Comparison of ENCODE assay signal across 9 cellular contexts in genomic region chr17:29376667-29377268, GRCh38. TPM values are rescaled to one million over a fixed set of nuclear protein-coding genes. Genes with fewer than 3 reads are reported as not detected.
DNase-seq lines count a peak whose midpoint lies in the region; ATAC-seq, FAIRE-seq and TF ChIP-seq lines count a peak whose summit lies in the region.
"Had no signal": no experiment of that assay in that cellular context is flagged by ENCODE, and none has a peak within 500 bp of the region (broad histone marks: within the 10 kb centered on the region; RNA-seq: fewer than 3 reads in every experiment).

No MANE protein-coding gene starts in this region.

- POLR2A ChIA-PET in HEK293 (lab: Yijun Ruan, JAX): interaction anchor here (0.6 to 1.4 kb wide), 4 partner anchors 9 to 153 kb away, joined by 3 to 9 read pairs (median 5); partner anchors contain the start of genes NUFIP2 and TAOK1

- no peak overlapping the region for H3K27ac ChIP-seq in HEK293 (ENCODE audit: extremely low read depth, low read depth, low read length)
- H3K27ac ChIP-seq in sigmoid colon: peak overlapping the region in 2 of 4 donors; percentile 40 to 42
- H3K27ac ChIP-seq in small intestine (ENCODE audit: low read depth in 1 of 2, low read length in 1 of 2): no peak overlapping the region

- H3K27me3 ChIP-seq in adipocyte (replicated peaks; ENCODE audit: control insufficient read depth, insufficient read depth, low read length): no peaks in the 10 kb centered on the region
- H3K27me3 ChIP-seq in sigmoid colon: no peaks in the 10 kb centered on the region
- H3K27me3 ChIP-seq in small intestine (ENCODE audit: control insufficient read depth in 2 of 2, insufficient read depth in 2 of 2, low read length in 2 of 2): no peaks in the 10 kb centered on the region

- H3K9me3 ChIP-seq in HEK293 (ENCODE audit: control insufficient read depth, insufficient read depth, low read depth, low read length): no peaks in the 10 kb centered on the region
- no peaks in the 10 kb centered on the region for H3K9me3 ChIP-seq in adipocyte (ENCODE audit: control insufficient read depth, low read length)
- H3K9me3 ChIP-seq in sigmoid colon: no peaks in the 10 kb centered on the region
- H3K9me3 ChIP-seq in small intestine (ENCODE audit: control insufficient read depth, low read depth): no peaks in the 10 kb centered on the region

- intact Hi-C loops in left cardiac atrium (cut with DNase I) (loop anchor here in 1 of 2 donors (10.0 kb wide), 1 partner anchor 158 kb away; no protein-coding TSS in a partner anchor), sigmoid colon (cut with DNase I) (no loop called here)

- H3K36me3 ChIP-seq in HEK293 (ENCODE audit: control insufficient read depth in 2 of 2, insufficient read depth in 1 of 2, low read length in 2 of 2) (no peaks in the 10 kb centered on the region), adipocyte (ENCODE audit: control insufficient read depth, insufficient read depth, low read length, severe bottlenecking) (no peaks in the 10 kb centered on the region), sigmoid colon (no peaks in the 10 kb centered on the region), small intestine (ENCODE audit: control insufficient read depth in 2 of 2, insufficient read depth in 2 of 2, low read length in 2 of 2) (no peaks in the 10 kb centered on the region)

- H3K4me1 ChIP-seq in HEK293 (ENCODE audit: control insufficient read depth, insufficient read depth, low read length) (0 out of 2 replicates have a peak, but pooled peaks cover 3% of the 10 kb centered on the region), adipocyte (ENCODE audit: control insufficient read depth, insufficient read depth, low read length) (peaks cover 30% of the 10 kb centered on the region), sigmoid colon (peaks cover 0 to 8% (median 0%) of the 10 kb centered on the region in 4 donors), small intestine (ENCODE audit: control insufficient read depth in 2 of 2, insufficient read depth in 1 of 2, low read depth in 1 of 2, low read length in 1 of 2) (no peaks in the 10 kb centered on the region)

- no peak for TF ChIP-seq EP300 in sigmoid colon (IDR thresholded peaks at IDR 0.05)

- TF ChIP-seq CTCF in HEK293 (tag by site-specific recombination; IDR thresholded peaks at IDR 0.05): no peak
- TF ChIP-seq CTCF in sigmoid colon (IDR thresholded peaks at IDR 0.05): no peak

- TF ChIP-seq POLR2A in sigmoid colon (IDR thresholded peaks at IDR 0.05): no peak

- ATAC-seq in left cardiac atrium (peak; percentile 85 to 99), HG02588 (IDR thresholded peaks at IDR 0.05; ENCODE audit: unreplicated experiment) (no peak)

- CTCF ChIA-PET in HEK293 (lab: Yijun Ruan, JAX): interaction anchor here (0.5 to 1.7 kb wide), 7 partner anchors 10 to 252 kb away, joined by 3 to 5 read pairs (median 4); no protein-coding TSS in a partner anchor

- H3K4me3 ChIP-seq in HEK293 (ENCODE audit: low read depth, low read length): no peak overlapping the region
- H3K4me3 ChIP-seq in adipocyte (ENCODE audit: low read length): peak overlapping the region; percentile 64
- no peak overlapping the region for H3K4me3 ChIP-seq in sigmoid colon
- no peak overlapping the region for H3K4me3 ChIP-seq in small intestine (ENCODE audit: low read depth in 1 of 2, low read length in 2 of 2)

- FAIRE-seq in small intestine (lab: Jason Lieb, UNC): no peak

- 74 to 89% methylated on average over 3 of the region's 3 CpGs for WGBS in sigmoid colon, 2 donors
- WGBS in small intestine, 3 donors: 67 to 91% (median 90%) methylated on average over 3 of the region's 3 CpGs

- peak overlapping the region; percentile 73 for H3K9ac ChIP-seq in adipocyte (ENCODE audit: low read length)

- DNase-seq in adipocyte (ENCODE audit: low read depth): peak; percentile 92
- DNase-seq in left cardiac atrium: peak; percentile 58
- DNase-seq in sigmoid colon: peak; percentile 73
- no peak for DNase-seq in stimulated activated CD4-positive, alpha-beta T cell treated with anti-CD3 and anti-CD28 coated beads, Interleukin-15, amount 100 ng/mL, for 24 hours
- no peak for DNase-seq in small intestine
- DNase-seq in central memory CD4-positive, alpha-beta T cell: no peak
- DNase-seq: activated CD4-positive, alpha-beta T cell treated with anti-CD3 and anti-CD28 coated beads, Interleukin-2, amount 50 U/mL, for 1 hour had no signal

TF ChIP-seq in HEK293, 187 proteins besides CTCF, POLR2A, EP300 and RAD21 (continues in another document):
- TF ChIP-seq ZBTB1 (tag by site-specific recombination; IDR thresholded peaks at IDR 0.05) (no peak), ZNF785 (tag by site-specific recombination; IDR thresholded peaks at IDR 0.05) (no peak), ZNF280C (tag by site-specific recombination; IDR thresholded peaks at IDR 0.05) (no peak), ZNF341 (tag by site-specific recombination; IDR thresholded peaks at IDR 0.05; ENCODE audit: low read depth) (peak; percentile 57; the same call in 1 of the 2 replicates), ZNF26 (tag by site-specific recombination; IDR thresholded peaks at IDR 0.05) (no peak), KLF16 (tag by site-specific recombination; IDR thresholded peaks at IDR 0.05) (no peak)
- TF ChIP-seq, protein P1, sequence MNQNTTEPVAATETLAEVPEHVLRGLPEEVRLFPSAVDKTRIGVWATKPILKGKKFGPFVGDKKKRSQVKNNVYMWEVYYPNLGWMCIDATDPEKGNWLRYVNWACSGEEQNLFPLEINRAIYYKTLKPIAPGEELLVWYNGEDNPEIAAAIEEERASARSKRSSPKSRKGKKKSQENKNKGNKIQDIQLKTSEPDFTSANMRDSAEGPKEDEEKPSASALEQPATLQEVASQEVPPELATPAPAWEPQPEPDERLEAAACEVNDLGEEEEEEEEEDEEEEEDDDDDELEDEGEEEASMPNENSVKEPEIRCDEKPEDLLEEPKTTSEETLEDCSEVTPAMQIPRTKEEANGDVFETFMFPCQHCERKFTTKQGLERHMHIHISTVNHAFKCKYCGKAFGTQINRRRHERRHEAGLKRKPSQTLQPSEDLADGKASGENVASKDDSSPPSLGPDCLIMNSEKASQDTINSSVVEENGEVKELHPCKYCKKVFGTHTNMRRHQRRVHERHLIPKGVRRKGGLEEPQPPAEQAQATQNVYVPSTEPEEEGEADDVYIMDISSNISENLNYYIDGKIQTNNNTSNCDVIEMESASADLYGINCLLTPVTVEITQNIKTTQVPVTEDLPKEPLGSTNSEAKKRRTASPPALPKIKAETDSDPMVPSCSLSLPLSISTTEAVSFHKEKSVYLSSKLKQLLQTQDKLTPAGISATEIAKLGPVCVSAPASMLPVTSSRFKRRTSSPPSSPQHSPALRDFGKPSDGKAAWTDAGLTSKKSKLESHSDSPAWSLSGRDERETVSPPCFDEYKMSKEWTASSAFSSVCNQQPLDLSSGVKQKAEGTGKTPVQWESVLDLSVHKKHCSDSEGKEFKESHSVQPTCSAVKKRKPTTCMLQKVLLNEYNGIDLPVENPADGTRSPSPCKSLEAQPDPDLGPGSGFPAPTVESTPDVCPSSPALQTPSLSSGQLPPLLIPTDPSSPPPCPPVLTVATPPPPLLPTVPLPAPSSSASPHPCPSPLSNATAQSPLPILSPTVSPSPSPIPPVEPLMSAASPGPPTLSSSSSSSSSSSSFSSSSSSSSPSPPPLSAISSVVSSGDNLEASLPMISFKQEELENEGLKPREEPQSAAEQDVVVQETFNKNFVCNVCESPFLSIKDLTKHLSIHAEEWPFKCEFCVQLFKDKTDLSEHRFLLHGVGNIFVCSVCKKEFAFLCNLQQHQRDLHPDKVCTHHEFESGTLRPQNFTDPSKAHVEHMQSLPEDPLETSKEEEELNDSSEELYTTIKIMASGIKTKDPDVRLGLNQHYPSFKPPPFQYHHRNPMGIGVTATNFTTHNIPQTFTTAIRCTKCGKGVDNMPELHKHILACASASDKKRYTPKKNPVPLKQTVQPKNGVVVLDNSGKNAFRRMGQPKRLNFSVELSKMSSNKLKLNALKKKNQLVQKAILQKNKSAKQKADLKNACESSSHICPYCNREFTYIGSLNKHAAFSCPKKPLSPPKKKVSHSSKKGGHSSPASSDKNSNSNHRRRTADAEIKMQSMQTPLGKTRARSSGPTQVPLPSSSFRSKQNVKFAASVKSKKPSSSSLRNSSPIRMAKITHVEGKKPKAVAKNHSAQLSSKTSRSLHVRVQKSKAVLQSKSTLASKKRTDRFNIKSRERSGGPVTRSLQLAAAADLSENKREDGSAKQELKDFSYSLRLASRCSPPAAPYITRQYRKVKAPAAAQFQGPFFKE (tag by site-specific recombination; IDR thresholded peaks at IDR 0.05; ENCODE audit: borderline replicate concordance): no peak

RNA-seq across cellular contexts. Expression of gene TAOK1, which starts 13.4 kb away (rescaled TPM):
- total RNA-seq in left cardiac atrium (10 to 100 TPM; 47.2 to 59.1 TPM), sigmoid colon (10 to 100 TPM; 46.3 to 65.4 (median 54.8) TPM)
- polyA plus RNA-seq in sigmoid colon (10 to 100 TPM in 1 of 3 donors, 1 to 10 TPM in 2; 3.6 to 10.8 (median 4.4) TPM), small intestine (1 to 10 TPM; 4.1 to 7.4 (median 4.5) TPM)

Comparison
In these comparisons a context has a peak if more than half of its experiments do, and no peak if none do; other contexts are left out.
1. DNase-seq: peak in adipocyte (single experiment), left cardiac atrium (single experiment) and sigmoid colon (single experiment); none in stimulated activated CD4-positive, alpha-beta T cell treated with anti-CD3 and anti-CD28 coated beads, Interleukin-15, amount 100 ng/mL, for 24 hours (single experiment), small intestine (single experiment) and central memory CD4-positive, alpha-beta T cell (single experiment).